40 cellular contexts compared by ENCODE assay signal in the genomic region with DNA sequence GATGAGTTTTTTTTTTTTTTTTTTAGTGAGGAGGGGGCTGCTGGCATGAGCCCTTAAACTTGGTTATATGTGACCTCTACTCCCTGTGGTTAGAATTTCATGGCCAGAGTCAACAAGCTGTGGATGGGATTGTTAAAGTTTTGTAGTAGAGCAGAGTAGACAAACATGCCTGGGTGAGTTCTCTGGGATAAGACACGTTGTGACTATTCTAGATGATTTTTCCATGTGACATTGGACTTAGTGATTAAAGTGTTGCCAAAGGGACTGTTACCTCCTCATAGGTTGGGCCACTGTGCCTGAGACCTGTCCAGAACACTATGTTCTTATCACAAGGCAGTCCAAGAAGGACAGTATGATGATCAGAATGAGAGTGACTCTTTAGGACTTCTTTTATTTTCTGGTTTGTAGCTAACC. TPM values are rescaled to one million over a fixed set of nuclear protein-coding genes. Genes with fewer than 3 reads are reported as not detected.
"Had no signal": no experiment of that assay in that cellular context is flagged by ENCODE, and none has a peak within 500 bp of the region (broad histone marks: within the 10 kb centered on the region; RNA-seq: fewer than 3 reads in every experiment).

No MANE protein-coding gene starts in this region.

- H3K27ac ChIP-seq: adrenal gland, breast epithelium, cardiac muscle cell, colonic mucosa, epithelial cell of prostate, esophagus squamous epithelium, gastroesophageal sphincter, WERI-Rb-1 had no signal

- DNase-seq: activated CD4-positive, alpha-beta memory T cell treated with anti-CD3 and anti-CD28 coated beads for 36 hours; activated CD4-positive, alpha-beta T cell treated with anti-CD3 and anti-CD28 coated beads for 36 hours; activated CD4-positive, alpha-beta T cell treated with anti-CD3 and anti-CD28 coated beads, Interleukin-2, amount 10 ng/mL, durations not matched to agents 24 days and 14 days; activated CD4-positive, CD25-positive, alpha-beta regulatory T cell; activated CD4-positive, CD25-positive, alpha-beta regulatory T cell treated with anti-CD3 and anti-CD28 coated beads, Interleukin-2, amount 50 U/mL, for 72 hours; activated CD8-positive, alpha-beta memory T cell treated with anti-CD3 and anti-CD28 coated beads, Interleukin-2, amount 10 ng/mL, durations not matched to agents 7 days and 5 days; activated CD8-positive, alpha-beta memory T cell treated with anti-CD3 and anti-CD28 coated beads, Interleukin-2, amount 50 U/mL, for 4 hours; activated CD8-positive, alpha-beta T cell treated with anti-CD3 and anti-CD28 coated beads, Interleukin-2, amount 10 ng/mL, durations not matched to agents 7 days and 5 days; activated effector memory CD4-positive, alpha-beta T cell treated with anti-CD3 and anti-CD28 coated beads, Interleukin-2, amount 50 U/mL, for 16 hours; activated naive CD4-positive, alpha-beta T cell treated with anti-CD3 and anti-CD28 coated beads for 36 hours; activated naive CD8-positive, alpha-beta T cell treated with anti-CD3 and anti-CD28 coated beads for 36 hours; activated naive CD8-positive, alpha-beta T cell treated with anti-CD3 and anti-CD28 coated beads, Interleukin-2, amount 50 U/mL, for 24 hours; activated T-cell treated with anti-CD3 and anti-CD28 coated beads, Interleukin-2, amount 50 U/mL, for 1 hour; activated T-cell treated with anti-CD3 and anti-CD28 coated beads, Interleukin-2, amount 50 U/mL, for 48 hours; adrenal gland; amygdala; aorta; central memory CD4-positive, alpha-beta T cell; cerebellar nuclear complex; colonic mucosa; effector CD8-positive, alpha-beta T cell; esophagus squamous epithelium; foreskin melanocyte; T-cell; T-helper 9 cell; WERI-Rb-1 had no signal

- FAIRE-seq: endometrium, endothelial cell of umbilical vein had no signal

- H3K27me3 ChIP-seq: adrenal gland, breast epithelium, cardiac muscle cell, colonic mucosa, esophagus squamous epithelium, gastroesophageal sphincter had no signal

- ATAC-seq: activated CD4-positive, alpha-beta T cell treated with anti-CD3 and anti-CD28 coated beads for 36 hours; activated CD8-positive, alpha-beta memory T cell treated with anti-CD3 and anti-CD28 coated beads, Interleukin-2, amount 10 ng/mL, durations not matched to agents 7 days and 5 days; activated CD8-positive, alpha-beta T cell treated with anti-CD3 and anti-CD28 coated beads, Interleukin-2, amount 10 ng/mL, durations not matched to agents 7 days and 5 days; activated naive CD8-positive, alpha-beta T cell treated with anti-CD3 and anti-CD28 coated beads, Interleukin-2, amount 50 U/mL, for 24 hours; gastroesophageal sphincter; T-cell had no signal

- H3K36me3 ChIP-seq: adrenal gland, breast epithelium, cardiac muscle cell, colonic mucosa, esophagus squamous epithelium, gastroesophageal sphincter, WERI-Rb-1 had no signal

- H3K4me1 ChIP-seq: adrenal gland, breast epithelium, colonic mucosa, esophagus squamous epithelium, gastroesophageal sphincter had no signal

- H3K4me3 ChIP-seq: adrenal gland, breast epithelium, cardiac muscle cell, colonic mucosa, esophagus squamous epithelium, gastroesophageal sphincter had no signal

- H3K9me3 ChIP-seq: adrenal gland, breast epithelium, colonic mucosa, esophagus squamous epithelium, gastroesophageal sphincter had no signal

RNA-seq across cellular contexts. Expression of a gene that starts 28.8 kb away (rescaled TPM):
- total RNA-seq: activated CD4-positive, alpha-beta memory T cell treated with anti-CD3 and anti-CD28 coated beads for 36 hours; activated CD4-positive, alpha-beta T cell treated with anti-CD3 and anti-CD28 coated beads for 36 hours; activated CD4-positive, alpha-beta T cell treated with anti-CD3 and anti-CD28 coated beads, Interleukin-2, amount 10 ng/mL, durations not matched to agents 24 days and 14 days; activated CD8-positive, alpha-beta memory T cell treated with anti-CD3 and anti-CD28 coated beads for 36 hours; activated CD8-positive, alpha-beta memory T cell treated with anti-CD3 and anti-CD28 coated beads, Interleukin-2, amount 10 ng/mL, durations not matched to agents 7 days and 5 days; activated CD8-positive, alpha-beta T cell treated with anti-CD3 and anti-CD28 coated beads, Interleukin-2, amount 10 ng/mL, durations not matched to agents 7 days and 5 days; activated naive CD4-positive, alpha-beta T cell treated with anti-CD3 and anti-CD28 coated beads for 36 hours; activated naive CD8-positive, alpha-beta T cell treated with anti-CD3 and anti-CD28 coated beads for 36 hours; activated T-helper 1 cell treated with anti-CD3 and anti-CD28 coated beads, Interleukin-12 subunit alpha, Interleukin-12 subunit beta, Interleukin-2, Interleukin-4 antibody, amounts not matched to agents 30 ng/mL and 10 ng/mL and 1 ng/mL, durations not matched to agents 14 hours and 24 hours and 36 hours; activated T-helper 2 cell treated with anti-CD3 and anti-CD28 coated beads, Interferon-gamma antibody, Interleukin-2, Interleukin-4, amounts not matched to agents 10 μg/mL and 5 μg/mL and 100 μg/mL, durations not matched to agents 14 hours and 24 hours and 36 hours; dermis microvascular lymphatic vessel endothelial cell; endothelial cell of umbilical vein; fibroblast of lung; fibroblast of villous mesenchyme; glomerular endothelial cell; T-helper 2 cell treated with Interferon-gamma antibody and Interleukin-4, amounts not matched to agents 100 ng/mL and 5 ng/mL, for 36 hours had no signal
- polyA plus RNA-seq: endothelial cell of umbilical vein had no signal
